ENCODE assay signal across 22 cellular contexts in the genomic region with DNA sequence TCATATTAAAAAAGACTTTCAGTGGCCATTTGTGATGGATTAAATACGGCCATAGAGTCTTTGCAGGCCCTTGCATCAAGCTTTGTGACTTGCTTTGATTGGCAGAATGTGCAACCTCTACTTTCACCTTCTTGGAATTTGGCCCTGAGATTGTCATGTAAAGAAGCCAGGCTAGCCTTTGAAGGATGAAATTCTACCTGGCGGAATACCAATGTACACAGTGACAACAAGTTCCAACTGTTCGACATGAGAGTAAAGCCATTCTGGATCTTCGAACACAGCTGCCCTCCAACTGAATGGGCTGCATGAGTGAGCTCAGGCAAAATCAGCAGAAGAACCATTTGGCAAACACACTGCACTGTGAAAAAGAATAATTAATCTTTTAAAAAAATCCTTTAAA.
"Had no signal": no experiment of that assay in that cellular context is flagged by ENCODE, and none has a peak within 500 bp of the region (broad histone marks: within the 10 kb centered on the region; RNA-seq: fewer than 3 reads in every experiment).

No MANE protein-coding gene starts in this region.

- H3K4me3 Mint-ChIP-seq: activated naive CD4-positive, alpha-beta T cell treated with anti-CD3 and anti-CD28 coated beads for 36 hours; activated naive CD8-positive, alpha-beta T cell treated with anti-CD3 and anti-CD28 coated beads, Interleukin-2, amount 50 U/mL, for 24 hours; activated T-cell treated with anti-CD3 and anti-CD28 coated beads, Interleukin-2, amount 50 U/mL, for 4 hours; endodermal cell; mesothelial cell of epicardium; natural killer cell treated with Interleukin-12 subunit alpha and Interleukin-12 subunit beta and Interleukin-15 and Interleukin-18, amount 100 ng/mL, for 72 hours; stimulated activated naive B cell treated with anti-CD40 and anti-IgM and Interleukin-4, amounts not matched to agents 10 μg/mL and 1 μg/mL and 100 μg/mL, for 72 hours had no signal

- H3K79me2 ChIP-seq: hepatocyte, parathyroid adenoma had no signal

- H3K27ac Mint-ChIP-seq: activated naive CD4-positive, alpha-beta T cell treated with anti-CD3 and anti-CD28 coated beads for 36 hours; activated naive CD8-positive, alpha-beta T cell treated with anti-CD3 and anti-CD28 coated beads, Interleukin-2, amount 50 U/mL, for 24 hours; endodermal cell; mesothelial cell of epicardium; natural killer cell treated with Interleukin-12 subunit alpha and Interleukin-12 subunit beta and Interleukin-15 and Interleukin-18, amount 100 ng/mL, for 72 hours; stimulated activated naive B cell treated with anti-CD40 and anti-IgM and Interleukin-4, amounts not matched to agents 10 μg/mL and 1 μg/mL and 100 μg/mL, for 72 hours had no signal

- H3K9me3 ChIP-seq: lower lobe of right lung, sigmoid colon, spleen had no signal

- H3K27ac ChIP-seq: brain microvascular endothelial cell, epithelial cell of prostate, foreskin keratinocyte, hepatocyte, lower lobe of right lung, parathyroid adenoma, sigmoid colon, spleen had no signal

- H3K27me3 ChIP-seq: brain microvascular endothelial cell, foreskin keratinocyte, hepatocyte, sigmoid colon, spleen had no signal

- H3K9ac ChIP-seq: parathyroid adenoma had no signal

- H3K4me1 ChIP-seq: foreskin keratinocyte, lower lobe of right lung, parathyroid adenoma, sigmoid colon, spleen had no signal

- H3K4me2 ChIP-seq: hepatocyte had no signal

- H2AFZ ChIP-seq: hepatocyte, parathyroid adenoma had no signal

- ATAC-seq: activated CD4-positive, CD25-positive, alpha-beta regulatory T cell treated with anti-CD3 and anti-CD28 coated beads, Interleukin-2, amount 50 U/mL, for 24 hours; activated naive CD8-positive, alpha-beta T cell treated with anti-CD3 and anti-CD28 coated beads, Interleukin-2, amount 50 U/mL, for 24 hours; activated T-cell treated with anti-CD3 and anti-CD28 coated beads, Interleukin-2, amount 50 U/mL, for 4 hours; foreskin keratinocyte; left cardiac atrium; lower lobe of right lung; natural killer cell treated with Interleukin-12 subunit alpha and Interleukin-12 subunit beta and Interleukin-15 and Interleukin-18, amount 100 ng/mL, for 72 hours; stimulated activated naive B cell treated with anti-CD40 and anti-IgM and Interleukin-4, amounts not matched to agents 10 μg/mL and 1 μg/mL and 100 μg/mL, for 72 hours had no signal

- H3K36me3 Mint-ChIP-seq: mesothelial cell of epicardium; natural killer cell treated with Interleukin-12 subunit alpha and Interleukin-12 subunit beta and Interleukin-15 and Interleukin-18, amount 100 ng/mL, for 72 hours; stimulated activated naive B cell treated with anti-CD40 and anti-IgM and Interleukin-4, amounts not matched to agents 10 μg/mL and 1 μg/mL and 100 μg/mL, for 72 hours had no signal

- H3K27me3 Mint-ChIP-seq: natural killer cell treated with Interleukin-12 subunit alpha and Interleukin-12 subunit beta and Interleukin-15 and Interleukin-18, amount 100 ng/mL, for 72 hours; stimulated activated naive B cell treated with anti-CD40 and anti-IgM and Interleukin-4, amounts not matched to agents 10 μg/mL and 1 μg/mL and 100 μg/mL, for 72 hours had no signal

- DNase-seq: activated CD4-positive, alpha-beta T cell treated with anti-CD3 and anti-CD28 coated beads, Interleukin-2, amount 50 U/mL, for 1 hour; activated CD8-positive, alpha-beta memory T cell treated with anti-CD3 and anti-CD28 coated beads, Interleukin-2, amount 50 U/mL, for 4 hours; activated naive CD4-positive, alpha-beta T cell treated with anti-CD3 and anti-CD28 coated beads for 36 hours; activated naive CD8-positive, alpha-beta T cell treated with anti-CD3 and anti-CD28 coated beads, Interleukin-2, amount 50 U/mL, for 24 hours; activated T-cell treated with anti-CD3 and anti-CD28 coated beads, Interleukin-2, amount 50 U/mL, for 4 hours; anterior cingulate cortex; brain microvascular endothelial cell; central memory CD4-positive, alpha-beta T cell; endodermal cell; foreskin keratinocyte; left cardiac atrium; lower lobe of right lung; sigmoid colon; spleen; stimulated activated naive B cell treated with anti-CD40 and anti-IgM and Interleukin-4, amounts not matched to agents 10 μg/mL and 1 μg/mL and 100 μg/mL, for 72 hours; T-helper 9 cell had no signal

- H3K9me3 Mint-ChIP-seq: activated naive CD4-positive, alpha-beta T cell treated with anti-CD3 and anti-CD28 coated beads for 36 hours; activated naive CD8-positive, alpha-beta T cell treated with anti-CD3 and anti-CD28 coated beads, Interleukin-2, amount 50 U/mL, for 24 hours; activated T-cell treated with anti-CD3 and anti-CD28 coated beads, Interleukin-2, amount 50 U/mL, for 4 hours; endodermal cell; stimulated activated naive B cell treated with anti-CD40 and anti-IgM and Interleukin-4, amounts not matched to agents 10 μg/mL and 1 μg/mL and 100 μg/mL, for 72 hours had no signal

- H3K4me1 Mint-ChIP-seq: activated naive CD8-positive, alpha-beta T cell treated with anti-CD3 and anti-CD28 coated beads, Interleukin-2, amount 50 U/mL, for 24 hours; endodermal cell had no signal

- H3K4me3 ChIP-seq: hepatocyte, lower lobe of right lung, sigmoid colon, spleen had no signal

- H3K36me3 ChIP-seq: brain microvascular endothelial cell, lower lobe of right lung, sigmoid colon, spleen had no signal
